Comparison of ENCODE assay signal across 25 cellular contexts in genomic region chr3:132573657-132574260, GRCh38. TPM values are rescaled to one million over a fixed set of nuclear protein-coding genes. Genes with fewer than 3 reads are reported as not detected.
DNase-seq lines count a peak whose midpoint lies in the region; ATAC-seq, FAIRE-seq and TF ChIP-seq lines count a peak whose summit lies in the region.
"Had no signal": no experiment of that assay in that cellular context is flagged by ENCODE, and none has a peak within 500 bp of the region (broad histone marks: within the 10 kb centered on the region; RNA-seq: fewer than 3 reads in every experiment).

No MANE protein-coding gene starts in this region.

- H3K4me3 ChIP-seq in fibroblast of mammary gland (ENCODE audit: control insufficient read depth, low read depth, low read length) (no peak overlapping the region), keratinocyte (ENCODE audit: control insufficient read depth in 2 of 3, extremely low read depth in 1 of 3, insufficient read depth in 2 of 3, low read depth in 1 of 3, low read length in 3 of 3) (no peak overlapping the region), aorta (ENCODE audit: low read length in 2 of 2) (no peak overlapping the region)
- H3K4me3 ChIP-seq: adrenal gland, BLaER1, pancreas, SK-N-MC, stomach had no signal

- H3K4me1 ChIP-seq in keratinocyte (ENCODE audit: control insufficient read depth, extremely low read depth, insufficient read depth, low read length) (peaks cover 21% of the 10 kb centered on the region), aorta (ENCODE audit: control insufficient read depth in 1 of 2, insufficient read depth in 2 of 2, low read length in 2 of 2) (peaks cover 3 to 5% of the 10 kb centered on the region in 2 donors)
- H3K4me1 ChIP-seq: adrenal gland, BLaER1, pancreas, stomach had no signal

- H3K9ac ChIP-seq in keratinocyte (ENCODE audit: control insufficient read depth, extremely low read depth, insufficient read depth, low read length) = no peak overlapping the region
- H3K9ac ChIP-seq: BLaER1 had no signal

- H3K9me3 ChIP-seq in keratinocyte (ENCODE audit: control insufficient read depth, low read depth, low read length) (no peaks in the 10 kb centered on the region), aorta (ENCODE audit: control insufficient read depth, low read length) (no peaks in the 10 kb centered on the region)
- H3K9me3 ChIP-seq: adrenal gland, pancreas, stomach had no signal

- WGBS in aorta, 2 donors = 9% methylated on average over 5 of the region's 5 CpGs

- H3K79me2 ChIP-seq in keratinocyte (ENCODE audit: control insufficient read depth, insufficient read depth, low read length) = no peaks in the 10 kb centered on the region

- H3K4me1 Mint-ChIP-seq in stimulated activated memory B cell treated with anti-CD40 and anti-IgM and Interleukin-4, amounts not matched to agents 10 μg/mL and 1 μg/mL and 100 μg/mL, for 72 hours = no peaks in the 10 kb centered on the region
- H3K4me1 Mint-ChIP-seq: nephron progenitor cell had no signal

- H3K27me3 Mint-ChIP-seq in stimulated activated memory B cell treated with anti-CD40 and anti-IgM and Interleukin-4, amounts not matched to agents 10 μg/mL and 1 μg/mL and 100 μg/mL, for 72 hours = no peaks in the 10 kb centered on the region
- H3K27me3 Mint-ChIP-seq: dendritic cell treated with granulocyte-macrophage colony-stimulating factor and Interleukin-4, amounts not matched to agents 40 ng/mL and 50 ng/mL, for 4 days had no signal

- peak; percentile 66 for ATAC-seq in Right ventricle myocardium inferior
- peak; percentile 53 for ATAC-seq in aorta (ENCODE audit: low FRiP score)
- ATAC-seq in stimulated activated memory B cell treated with anti-CD40 and anti-IgM and Interleukin-4, amounts not matched to agents 10 μg/mL and 1 μg/mL and 100 μg/mL, for 72 hours = no peak
- ATAC-seq: pancreas had no signal

- H3K36me3 ChIP-seq in keratinocyte (ENCODE audit: control insufficient read depth in 2 of 2, extremely low read depth in 1 of 2, insufficient read depth in 2 of 2, low read length in 2 of 2) (no peaks in the 10 kb centered on the region), aorta (ENCODE audit: control insufficient read depth in 1 of 2, insufficient read depth in 2 of 2, low read length in 1 of 2) (no peaks in the 10 kb centered on the region)

- H3K9me1 ChIP-seq in keratinocyte (ENCODE audit: control insufficient read depth, extremely low read depth, insufficient read depth, low read length) = no peaks in the 10 kb centered on the region

- H2AFZ ChIP-seq in keratinocyte (ENCODE audit: control insufficient read depth, low read length) = no peak overlapping the region

- peak; percentile 13 for FAIRE-seq in keratinocyte (lab: Jason Lieb, UNC)
- FAIRE-seq: islet of Langerhans had no signal

- H3K27me3 ChIP-seq in keratinocyte (ENCODE audit: control insufficient read depth, extremely low read depth, insufficient read depth, low read length) = no peaks in the 10 kb centered on the region
- no peaks in the 10 kb centered on the region for H3K27me3 ChIP-seq in aorta (ENCODE audit: control insufficient read depth in 1 of 2, insufficient read depth in 2 of 2, low read length in 1 of 2)
- H3K27me3 ChIP-seq: adrenal gland, BLaER1, pancreas, stomach had no signal

- DNase-seq in Right ventricle myocardium inferior (ENCODE audit: missing footprints) = no peak
- DNase-seq in cardiac septum (ENCODE audit: low spot score) = no peak
- DNase-seq in fibroblast of mammary gland (ENCODE audit: low read depth) = peak; percentile 55
- DNase-seq in keratinocyte (ENCODE audit: low read depth, low spot score) = no peak
- DNase-seq in aorta = no peak
- DNase-seq in caudate nucleus (lab: John Stamatoyannopoulos, UW) = no peak
- no peak for DNase-seq in activated T-cell treated with anti-CD3 and anti-CD28 coated beads, Interleukin-2, amount 50 U/mL, for 48 hours
- DNase-seq: activated gamma-delta T cell; adrenal gland; Calu3; EL; IMR-90; NCI-H1092; NCI-H187; NCI-H69; nephron progenitor cell; pancreas; stimulated activated CD4-positive, alpha-beta T cell treated with anti-CD3 and anti-CD28 coated beads, Interleukin-15, amount 100 ng/mL, for 24 hours; stomach had no signal

- peaks cover 4% of the 10 kb centered on the region for H3K9me3 Mint-ChIP-seq in stimulated activated memory B cell treated with anti-CD40 and anti-IgM and Interleukin-4, amounts not matched to agents 10 μg/mL and 1 μg/mL and 100 μg/mL, for 72 hours
- H3K9me3 Mint-ChIP-seq: dendritic cell treated with granulocyte-macrophage colony-stimulating factor and Interleukin-4, amounts not matched to agents 40 ng/mL and 50 ng/mL, for 4 days had no signal

- dilution Hi-C loops in keratinocyte (cut with MboI; ENCODE audit: extremely low pct_ligation_motif_present, low sequenced_read_pairs) = no loop called here

- no peaks in the 10 kb centered on the region for H4K20me1 ChIP-seq in keratinocyte (ENCODE audit: control insufficient read depth, extremely low read depth, insufficient read depth, low read length)
- H4K20me1 ChIP-seq: BLaER1 had no signal

- no peak overlapping the region for H3K27ac Mint-ChIP-seq in stimulated activated memory B cell treated with anti-CD40 and anti-IgM and Interleukin-4, amounts not matched to agents 10 μg/mL and 1 μg/mL and 100 μg/mL, for 72 hours
- H3K27ac Mint-ChIP-seq: dendritic cell treated with granulocyte-macrophage colony-stimulating factor and Interleukin-4, amounts not matched to agents 40 ng/mL and 50 ng/mL, for 4 days; nephron progenitor cell; T-helper 1 cell treated with Interleukin-12 subunit alpha and Interleukin-12 subunit beta and Interleukin-4 antibody, amounts not matched to agents 30 μg/mL and 1 μg/mL, for 36 hours had no signal

- TF ChIP-seq CTCF in fibroblast of mammary gland (conservative IDR thresholded peaks at IDR 0.05; ENCODE audit: control insufficient read depth, insufficient read depth, low read depth, low read length) (no peak), keratinocyte (optimal IDR thresholded peaks at IDR 0.05 in 1 of 3, IDR thresholded peaks at IDR 0.05 in 1 of 3, conservative IDR thresholded peaks at IDR 0.05 in 1 of 3; ENCODE audit: extremely low read depth in 1 of 3, insufficient read depth in 2 of 3, low read length in 3 of 3) (no peak)

- intact Hi-C loops in Right ventricle myocardium inferior (cut with DNase I) = no loop called here
- intact Hi-C loops in cardiac septum (cut with DNase I) = no loop called here
- intact Hi-C loops in aorta (cut with DNase I) = no loop called here

- H3K27ac ChIP-seq in keratinocyte (ENCODE audit: control insufficient read depth, insufficient read depth, low read length) = no peak overlapping the region
- peak overlapping the region in 1 of 2 donors; percentile 79 for H3K27ac ChIP-seq in aorta (ENCODE audit: low read depth in 1 of 2, low read length in 2 of 2)
- no peak overlapping the region for H3K27ac ChIP-seq in caudate nucleus (ENCODE audit: low read depth, low read length)
- H3K27ac ChIP-seq: adrenal gland, BLaER1, pancreas, SK-N-MC, stomach had no signal

- peaks cover 71% of the 10 kb centered on the region for H3K36me3 Mint-ChIP-seq in stimulated activated memory B cell treated with anti-CD40 and anti-IgM and Interleukin-4, amounts not matched to agents 10 μg/mL and 1 μg/mL and 100 μg/mL, for 72 hours

- no peak overlapping the region for H3K4me2 ChIP-seq in keratinocyte (ENCODE audit: control insufficient read depth, extremely low read depth, insufficient read depth, low read depth, low read length)
- H3K4me2 ChIP-seq: BLaER1 had no signal

- H3K4me3 Mint-ChIP-seq in stimulated activated memory B cell treated with anti-CD40 and anti-IgM and Interleukin-4, amounts not matched to agents 10 μg/mL and 1 μg/mL and 100 μg/mL, for 72 hours = no peak overlapping the region
- H3K4me3 Mint-ChIP-seq: dendritic cell treated with granulocyte-macrophage colony-stimulating factor and Interleukin-4, amounts not matched to agents 40 ng/mL and 50 ng/mL, for 4 days; nephron progenitor cell; T-helper 1 cell treated with Interleukin-12 subunit alpha and Interleukin-12 subunit beta and Interleukin-4 antibody, amounts not matched to agents 30 μg/mL and 1 μg/mL, for 36 hours had no signal

RNA-seq across cellular contexts. Expression of gene ACKR4, which starts 23.3 kb away (rescaled TPM):
- total RNA-seq in Right ventricle myocardium inferior = 2.8 TPM
- 1.6 TPM for total RNA-seq in cardiac septum
- polyA plus RNA-seq in keratinocyte = 0.14 to 0.67 TPM (median 0.57 TPM) in 3 replicates
- 0.31 TPM for polyA plus RNA-seq in keratinocyte (2011; ENCODE audit: low read depth)
- polyA plus RNA-seq in keratinocyte (2011; cell fraction: cytosol; rRNA removed) = 0.06 and 0.11 TPM in 2 replicates
- polyA plus RNA-seq in keratinocyte (2011; cell fraction: nucleus; rRNA removed) = 0.08 and 0.29 TPM in 2 replicates
- 0.50 and 0.59 TPM in 2 replicates for polyA plus RNA-seq in keratinocyte (2012; ENCODE audit: low replicate concordance)
- polyA minus RNA-seq in keratinocyte = 0.16 to 0.32 TPM in 2 of 3 replicates, not detected in the other
- not detected for polyA minus RNA-seq in keratinocyte (2011; cell fraction: cytosol; rRNA and poly(A)+ RNA removed)
- polyA minus RNA-seq in keratinocyte (2011; cell fraction: nucleus; rRNA and poly(A)+ RNA removed) = 0.47 TPM in 1 of 2 replicates, not detected in the other
- 10 to 100 TPM; 15.5 to 18.3 TPM for total RNA-seq in aorta
- 10 to 100 TPM; 12.9 to 24.3 TPM for polyA plus RNA-seq in aorta
- polyA plus RNA-seq: IMR-90 had no signal
